Comparison of ENCODE assay signal across 22 cellular contexts in the genomic region with DNA sequence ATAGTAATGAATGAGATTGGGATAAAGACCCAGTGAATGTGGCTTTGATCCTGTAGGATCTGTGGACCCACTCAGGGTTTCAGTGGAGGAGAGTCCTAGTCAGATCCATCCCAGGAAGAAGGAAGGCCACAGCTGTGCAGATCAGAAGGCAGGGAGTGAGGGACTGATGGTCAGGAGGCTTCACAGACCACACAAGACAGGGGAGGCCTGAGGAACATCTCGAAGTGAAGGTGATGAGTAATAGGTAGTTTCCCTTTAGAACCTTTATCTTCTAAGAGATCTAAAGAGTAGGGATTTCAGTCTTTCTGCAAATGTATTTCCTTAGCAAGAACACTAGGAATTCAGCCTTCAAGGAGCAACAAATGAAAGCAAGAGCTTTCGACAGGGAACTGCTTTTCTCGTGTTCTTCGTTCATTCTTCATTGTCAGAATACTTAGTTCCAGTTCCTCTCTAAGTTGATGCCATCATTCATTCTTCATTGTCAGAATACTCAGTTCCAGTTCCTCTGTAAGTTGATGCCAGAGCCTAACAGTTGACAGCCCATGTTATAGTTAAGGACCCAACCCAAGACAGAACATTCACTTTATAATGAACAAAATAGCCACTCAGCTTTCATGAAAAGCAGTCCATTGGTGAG.
DNase-seq lines count a peak whose midpoint lies in the region; ATAC-seq and TF ChIP-seq lines count a peak whose summit lies in the region.
"Had no signal": no experiment of that assay in that cellular context is flagged by ENCODE, and none has a peak within 500 bp of the region (broad histone marks: within the 10 kb centered on the region; RNA-seq: fewer than 3 reads in every experiment).

No MANE protein-coding gene starts in this region.

- H3K4me3 Mint-ChIP-seq in effector memory CD8-positive, alpha-beta T cell: no peak overlapping the region
- H3K4me3 Mint-ChIP-seq: activated B cell treated with CpG ODN at 0.5 μM for 24 hours; activated CD4-positive, alpha-beta memory T cell treated with anti-CD3 and anti-CD28 coated beads, Interleukin-2, amount 10 ng/mL, durations not matched to agents 7 days and 5 days; IgD-negative memory B cell; mesothelial cell of epicardium; nephron progenitor cell; stimulated activated naive CD8-positive, alpha-beta T cell treated with anti-CD3 and anti-CD28 coated beads, Interleukin-15, Interleukin-2, amounts not matched to agents 100 ng/mL and 50 ng/mL, for 24 hours; type B pancreatic cell had no signal

- peak; percentile 19 for DNase-seq in A172 (ENCODE audit: low spot score)
- peak; percentile 51 for DNase-seq in ELR (ENCODE audit: low read depth)
- DNase-seq in M059J (ENCODE audit: low read depth): peak; percentile 61
- peak; percentile 60 for DNase-seq in amniotic epithelial cell (ENCODE audit: low read depth)
- no peak for DNase-seq in GM10266 (ENCODE audit: extremely low spot score)
- DNase-seq in NCI-H187 treated with DMSO at 0.1 percent for 48 hours (lab: John Stamatoyannopoulos, UW): no peak
- no peak for DNase-seq in effector memory CD8-positive, alpha-beta T cell
- DNase-seq in Right ventricle myocardium inferior (ENCODE audit: missing footprints): no peak
- DNase-seq: activated B cell treated with CpG ODN at 0.5 μM for 24 hours; activated CD4-positive, alpha-beta memory T cell treated with anti-CD3 and anti-CD28 coated beads, Interleukin-2, amount 10 ng/mL, durations not matched to agents 7 days and 5 days; amygdala; EL; erythroblast; NCI-H1092; NCI-H2081 treated with DMSO at 0.1 percent for 48 hours; NCI-H510A; nephron progenitor cell; stimulated activated CD4-positive, alpha-beta T cell treated with anti-CD3 and anti-CD28 coated beads, Interleukin-2, amount 100 ng/mL, for 24 hours had no signal

- ATAC-seq in effector memory CD8-positive, alpha-beta T cell (replicated peaks): no peak
- ATAC-seq in Right ventricle myocardium inferior: no peak

- no peak overlapping the region for H3K27ac Mint-ChIP-seq in effector memory CD8-positive, alpha-beta T cell
- H3K27ac Mint-ChIP-seq: activated B cell treated with CpG ODN at 0.5 μM for 24 hours; activated CD4-positive, alpha-beta memory T cell treated with anti-CD3 and anti-CD28 coated beads, Interleukin-2, amount 10 ng/mL, durations not matched to agents 7 days and 5 days; IgD-negative memory B cell; mesothelial cell of epicardium; nephron progenitor cell; stimulated activated naive CD8-positive, alpha-beta T cell treated with anti-CD3 and anti-CD28 coated beads, Interleukin-15, Interleukin-2, amounts not matched to agents 100 ng/mL and 50 ng/mL, for 24 hours; type B pancreatic cell had no signal

- H3K9me3 Mint-ChIP-seq in effector memory CD8-positive, alpha-beta T cell: no peaks in the 10 kb centered on the region
- H3K9me3 Mint-ChIP-seq: activated B cell treated with CpG ODN at 0.5 μM for 24 hours; activated CD4-positive, alpha-beta memory T cell treated with anti-CD3 and anti-CD28 coated beads, Interleukin-2, amount 10 ng/mL, durations not matched to agents 7 days and 5 days; IgD-negative memory B cell; mesothelial cell of epicardium; nephron progenitor cell; stimulated activated naive CD8-positive, alpha-beta T cell treated with anti-CD3 and anti-CD28 coated beads, Interleukin-15, Interleukin-2, amounts not matched to agents 100 ng/mL and 50 ng/mL, for 24 hours; type B pancreatic cell had no signal

- H3K36me3 Mint-ChIP-seq in effector memory CD8-positive, alpha-beta T cell (ENCODE audit: insufficient read depth): peaks cover 5% of the 10 kb centered on the region

- H3K27me3 Mint-ChIP-seq in effector memory CD8-positive, alpha-beta T cell: no peaks in the 10 kb centered on the region
- H3K27me3 Mint-ChIP-seq: activated B cell treated with CpG ODN at 0.5 μM for 24 hours; activated CD4-positive, alpha-beta memory T cell treated with anti-CD3 and anti-CD28 coated beads, Interleukin-2, amount 10 ng/mL, durations not matched to agents 7 days and 5 days; IgD-negative memory B cell; stimulated activated naive CD8-positive, alpha-beta T cell treated with anti-CD3 and anti-CD28 coated beads, Interleukin-15, Interleukin-2, amounts not matched to agents 100 ng/mL and 50 ng/mL, for 24 hours; type B pancreatic cell had no signal

- no peak for TF ChIP-seq CTCF in GM10266 (IDR thresholded peaks at IDR 0.05; ENCODE audit: control insufficient read depth, insufficient read depth, low read depth, missing control alignments)

- intact Hi-C loops in Right ventricle myocardium inferior (cut with DNase I): no loop called here

- peaks cover 13 to 17% of the 10 kb centered on the region in 2 donors for H3K4me1 Mint-ChIP-seq in effector memory CD8-positive, alpha-beta T cell (ENCODE audit: low read depth in 2 of 2)
- H3K4me1 Mint-ChIP-seq: activated B cell treated with CpG ODN at 0.5 μM for 24 hours, IgD-negative memory B cell had no signal

Comparison
In these comparisons a context has a peak if more than half of its experiments do, and no peak if none do; other contexts are left out.
1. DNase-seq: peak in A172 (single experiment), ELR (single experiment), M059J (single experiment) and amniotic epithelial cell (single experiment); none in GM10266 (single experiment), NCI-H187 treated with DMSO at 0.1 percent for 48 hours (single experiment), effector memory CD8-positive, alpha-beta T cell (0 of 3) and Right ventricle myocardium inferior (single experiment).